In the genomic region with DNA sequence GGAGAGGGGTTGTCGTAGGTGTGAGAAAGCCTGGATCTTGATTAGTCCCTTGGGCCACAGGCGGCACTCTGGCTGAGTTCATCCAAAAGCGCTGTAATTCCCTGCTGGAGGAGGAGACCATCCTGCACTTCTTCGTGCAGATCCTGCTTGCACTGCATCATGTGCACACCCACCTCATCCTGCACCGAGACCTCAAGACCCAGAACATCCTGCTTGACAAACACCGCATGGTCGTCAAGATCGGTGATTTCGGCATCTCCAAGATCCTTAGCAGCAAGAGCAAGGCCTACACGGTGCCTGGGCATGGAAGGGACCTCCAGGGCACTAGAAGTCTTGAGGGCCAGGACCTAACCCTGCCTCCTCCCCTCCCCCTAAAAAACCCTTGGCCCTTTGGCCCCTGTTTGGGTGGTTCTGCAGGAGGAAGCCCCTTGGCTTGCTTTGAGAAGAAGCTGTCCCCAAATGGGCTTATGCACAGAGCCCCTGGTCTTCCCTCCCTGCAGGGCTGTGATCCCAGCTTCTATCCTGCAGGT, we compare ENCODE assay signal across 20 cellular contexts. TPM values are rescaled to one million over a fixed set of nuclear protein-coding genes. Genes with fewer than 3 reads are reported as not detected.
DNase-seq lines count a peak whose midpoint lies in the region; ATAC-seq and TF ChIP-seq lines count a peak whose summit lies in the region.
"Had no signal": no experiment of that assay in that cellular context is flagged by ENCODE, and none has a peak within 500 bp of the region (broad histone marks: within the 10 kb centered on the region; RNA-seq: fewer than 3 reads in every experiment).

No MANE protein-coding gene starts in this region.

- H4K20me1 ChIP-seq in OCI-LY3 (ENCODE audit: insufficient read depth, low read length) = no peaks in the 10 kb centered on the region

- no peaks in the 10 kb centered on the region for H3K36me3 Mint-ChIP-seq in chondrocyte (ENCODE audit: low read depth)
- peaks cover 30% of the 10 kb centered on the region for H3K36me3 Mint-ChIP-seq in stimulated activated memory B cell treated with anti-CD40 and anti-IgM and Interleukin-4, amounts not matched to agents 10 μg/mL and 1 μg/mL and 100 μg/mL, for 72 hours

- intact Hi-C loops in Right ventricle myocardium superior (cut with DNase I) = no loop called here
- intact Hi-C loops in left ventricle myocardium superior (cut with micrococcal nuclease) = no loop called here
- intact Hi-C loops in psoas muscle (cut with DNase I) = no loop called here
- intact Hi-C loops in breast epithelium (cut with DNase I; ENCODE audit: low total_unique reads) = no loop called here

- ATAC-seq in Right ventricle myocardium superior (ENCODE audit: poor library complexity) (no peak), left ventricle myocardium superior (no peak), psoas muscle (no peak)
- no peak for ATAC-seq in stimulated activated memory B cell treated with anti-CD40 and anti-IgM and Interleukin-4, amounts not matched to agents 10 μg/mL and 1 μg/mL and 100 μg/mL, for 72 hours

- DNase-seq in Right ventricle myocardium superior (peak; percentile 22), left ventricle myocardium superior (no peak), chondrocyte (ENCODE audit: low spot score) (peak; percentile 53), GM03348 (ENCODE audit: low spot score) (no peak), psoas muscle (no peak), breast epithelium (ENCODE audit: low spot score in 2 of 2) (no peak)
- DNase-seq: COR-L47, DMS153, Karpas-422, MG63, NCI-H1092, NCI-H146, NCI-H2081, NCI-H510A, NCI-H82, SHP77 treated with DMSO at 0.1 percent for 48 hours had no signal

- H3K9ac ChIP-seq in OCI-LY3 (ENCODE audit: low read length) = no peak overlapping the region

- H3K27me3 Mint-ChIP-seq in chondrocyte (ENCODE audit: low read depth) = no peaks in the 10 kb centered on the region
- H3K27me3 Mint-ChIP-seq in stimulated activated memory B cell treated with anti-CD40 and anti-IgM and Interleukin-4, amounts not matched to agents 10 μg/mL and 1 μg/mL and 100 μg/mL, for 72 hours = no peaks in the 10 kb centered on the region

- peak overlapping the region; percentile 28; the same call in 1 of the 2 replicates for H3K27ac ChIP-seq in OCI-LY3 (ENCODE audit: low read length)
- no peak overlapping the region for H3K27ac ChIP-seq in psoas muscle
- no peak overlapping the region for H3K27ac ChIP-seq in breast epithelium

- no peaks in the 10 kb centered on the region for H3K9me3 ChIP-seq in OCI-LY3 (ENCODE audit: insufficient read depth, low read length)
- H3K9me3 ChIP-seq in psoas muscle = no peaks in the 10 kb centered on the region
- H3K9me3 ChIP-seq in breast epithelium = no peaks in the 10 kb centered on the region
- H3K9me3 ChIP-seq: MG63 had no signal

- TF ChIP-seq CTCF in OCI-LY3 (IDR thresholded peaks at IDR 0.05; ENCODE audit: low read depth, low read length) (no peak), chondrocyte (IDR thresholded peaks at IDR 0.05) (no peak), psoas muscle (IDR thresholded peaks at IDR 0.05) (no peak), breast epithelium (IDR thresholded peaks at IDR 0.05) (no peak)

- H3K4me3 ChIP-seq in OCI-LY3 (ENCODE audit: low read length) (no peak overlapping the region), psoas muscle (no peak overlapping the region), breast epithelium (no peak overlapping the region)
- H3K4me3 ChIP-seq: MG63 had no signal

- H3K36me3 ChIP-seq in OCI-LY3 (replicated peaks; ENCODE audit: low read depth, low read length) = peaks cover 30% of the 10 kb centered on the region
- H3K36me3 ChIP-seq in psoas muscle (ENCODE audit: insufficient read depth in 1 of 2, low read depth in 1 of 2) = no peaks in the 10 kb centered on the region
- no peaks in the 10 kb centered on the region for H3K36me3 ChIP-seq in breast epithelium
- H3K36me3 ChIP-seq: MG63 had no signal

- H3K27me3 ChIP-seq in OCI-LY3 (ENCODE audit: low read depth, low read length) (no peaks in the 10 kb centered on the region), psoas muscle (ENCODE audit: insufficient read depth in 3 of 3, low read length in 2 of 3) (no peaks in the 10 kb centered on the region), breast epithelium (no peaks in the 10 kb centered on the region)
- H3K27me3 ChIP-seq: MG63 had no signal

- no peak overlapping the region for H2AFZ ChIP-seq in OCI-LY3 (ENCODE audit: low read depth, low read length)

- H3K9me3 Mint-ChIP-seq in chondrocyte (ENCODE audit: low read depth) = no peaks in the 10 kb centered on the region
- peaks cover 2% of the 10 kb centered on the region for H3K9me3 Mint-ChIP-seq in stimulated activated memory B cell treated with anti-CD40 and anti-IgM and Interleukin-4, amounts not matched to agents 10 μg/mL and 1 μg/mL and 100 μg/mL, for 72 hours

- 86 to 89% (median 86%) methylated on average over 10 of the region's 10 CpGs for WGBS in psoas muscle, 3 donors

- no peak for TF ChIP-seq POLR2A in breast epithelium (IDR thresholded peaks at IDR 0.05)

- no peak overlapping the region for H3K27ac Mint-ChIP-seq in chondrocyte (ENCODE audit: unreplicated experiment)
- peak overlapping the region; percentile 79 for H3K27ac Mint-ChIP-seq in stimulated activated memory B cell treated with anti-CD40 and anti-IgM and Interleukin-4, amounts not matched to agents 10 μg/mL and 1 μg/mL and 100 μg/mL, for 72 hours
- H3K27ac Mint-ChIP-seq: CD14-positive monocyte had no signal

- no peak overlapping the region for H3K4me3 Mint-ChIP-seq in chondrocyte (ENCODE audit: unreplicated experiment)
- no peak overlapping the region for H3K4me3 Mint-ChIP-seq in stimulated activated memory B cell treated with anti-CD40 and anti-IgM and Interleukin-4, amounts not matched to agents 10 μg/mL and 1 μg/mL and 100 μg/mL, for 72 hours
- H3K4me3 Mint-ChIP-seq: CD14-positive monocyte had no signal

- H3K4me1 Mint-ChIP-seq in chondrocyte (ENCODE audit: low read depth) = no peaks in the 10 kb centered on the region
- H3K4me1 Mint-ChIP-seq in stimulated activated memory B cell treated with anti-CD40 and anti-IgM and Interleukin-4, amounts not matched to agents 10 μg/mL and 1 μg/mL and 100 μg/mL, for 72 hours = peaks cover 61% of the 10 kb centered on the region

- no peak overlapping the region for H3K4me2 ChIP-seq in OCI-LY3 (ENCODE audit: low read length)

- H3K4me1 ChIP-seq in OCI-LY3 (ENCODE audit: low read length) (peaks cover 58% of the 10 kb centered on the region), psoas muscle (no peaks in the 10 kb centered on the region), breast epithelium (no peaks in the 10 kb centered on the region)

- H3K79me2 ChIP-seq in OCI-LY3 (ENCODE audit: low read length) = peaks cover 13% of the 10 kb centered on the region

RNA-seq across cellular contexts. Expression of gene NEK8, which starts 6.2 kb away (rescaled TPM):
- 0.30 TPM for total RNA-seq in Right ventricle myocardium superior
- 0.94 TPM for total RNA-seq in left ventricle myocardium superior
- total RNA-seq in chondrocyte = 5.3 to 6.1 TPM (median 5.5 TPM) in 3 replicates
- 1 to 10 TPM in 2 of 4 donors, under 1 TPM in 2; 0.60 to 1.5 (median 0.92) TPM for total RNA-seq in psoas muscle
- 1 to 10 TPM in 1 of 3 donors, under 1 TPM in 2; 0.21 to 1.1 (median 0.80) TPM for polyA plus RNA-seq in psoas muscle
- 1 to 10 TPM; 2.9 to 5.3 (median 2.9) TPM for total RNA-seq in breast epithelium

RNA-seq across cellular contexts. Expression of gene TLCD1, which starts 8.7 kb away (rescaled TPM):
- total RNA-seq in Right ventricle myocardium superior (1.9 TPM), left ventricle myocardium superior (2.6 TPM), chondrocyte (12.4 to 12.9 TPM (median 12.6 TPM) in 3 replicates), psoas muscle (1 to 10 TPM in 1 of 4 donors, under 1 TPM in 2, not detected in 1; 0.77 to 1.9 (median 0.88) TPM), breast epithelium (1 to 10 TPM; 2.4 to 8.3 (median 3.9) TPM)
- 1 to 10 TPM in 2 of 3 donors, under 1 TPM in 1; 0.68 to 2.4 (median 1.3) TPM for polyA plus RNA-seq in psoas muscle
- polyA plus RNA-seq: CD14-positive monocyte had no signal

RNA-seq across cellular contexts. Expression of gene TRAF4, which starts 9.0 kb away (rescaled TPM):
- total RNA-seq in Right ventricle myocardium superior = 2.4 TPM
- total RNA-seq in left ventricle myocardium superior = 4.2 TPM
- total RNA-seq in chondrocyte = 68.0 to 76.3 TPM (median 73.3 TPM) in 3 replicates
- 1 to 10 TPM; 1.4 to 6.7 (median 2.3) TPM for total RNA-seq in psoas muscle
- 1 to 10 TPM; 1.6 to 3.3 (median 2.1) TPM for polyA plus RNA-seq in psoas muscle
- total RNA-seq in breast epithelium = 10 to 100 TPM; 12.3 to 63.6 (median 48.9) TPM

RNA-seq across cellular contexts. Expression of gene RPL23A, which starts 15.0 kb away (rescaled TPM):
- 858 TPM for total RNA-seq in Right ventricle myocardium superior
- total RNA-seq in left ventricle myocardium superior = 918 TPM
- total RNA-seq in chondrocyte = 853 to 1,026 TPM (median 884 TPM) in 3 replicates
- total RNA-seq in psoas muscle = 1,000 to 10,000 TPM in 2 of 4 donors, 100 to 1,000 TPM in 2; 978 to 1,214 (median 1,068) TPM
- 1,000 to 10,000 TPM in 2 of 3 donors, 100 to 1,000 TPM in 1; 883 to 1,789 (median 1,153) TPM for polyA plus RNA-seq in psoas muscle
- total RNA-seq in breast epithelium = 100 to 1,000 TPM; 491 to 945 (median 754) TPM

RNA-seq across cellular contexts. Expression of gene RAB34, which starts 17.1 kb away (rescaled TPM):
- total RNA-seq in Right ventricle myocardium superior (14.5 TPM), left ventricle myocardium superior (14.8 TPM), chondrocyte (128 to 132 TPM (median 131 TPM) in 3 replicates), psoas muscle (10 to 100 TPM in 1 of 4 donors, 1 to 10 TPM in 3; 7.8 to 12.2 (median 9.1) TPM), breast epithelium (100 to 1,000 TPM; 105 to 129 (median 123) TPM)
- polyA plus RNA-seq in psoas muscle = 10 to 100 TPM in 2 of 3 donors, 1 to 10 TPM in 1; 9.1 to 21.0 (median 10.6) TPM
- polyA plus RNA-seq: HepG2 had no signal

Comparison
In these comparisons a context has a peak if more than half of its experiments do, and no peak if none do; other contexts are left out.
1. DNase-seq: peak in Right ventricle myocardium superior (single experiment) and chondrocyte (single experiment); none in left ventricle myocardium superior (single experiment), GM03348 (single experiment), psoas muscle (0 of 2) and breast epithelium (0 of 2).